Comparison of ENCODE assay signal across 8 cellular contexts in the genomic region with DNA sequence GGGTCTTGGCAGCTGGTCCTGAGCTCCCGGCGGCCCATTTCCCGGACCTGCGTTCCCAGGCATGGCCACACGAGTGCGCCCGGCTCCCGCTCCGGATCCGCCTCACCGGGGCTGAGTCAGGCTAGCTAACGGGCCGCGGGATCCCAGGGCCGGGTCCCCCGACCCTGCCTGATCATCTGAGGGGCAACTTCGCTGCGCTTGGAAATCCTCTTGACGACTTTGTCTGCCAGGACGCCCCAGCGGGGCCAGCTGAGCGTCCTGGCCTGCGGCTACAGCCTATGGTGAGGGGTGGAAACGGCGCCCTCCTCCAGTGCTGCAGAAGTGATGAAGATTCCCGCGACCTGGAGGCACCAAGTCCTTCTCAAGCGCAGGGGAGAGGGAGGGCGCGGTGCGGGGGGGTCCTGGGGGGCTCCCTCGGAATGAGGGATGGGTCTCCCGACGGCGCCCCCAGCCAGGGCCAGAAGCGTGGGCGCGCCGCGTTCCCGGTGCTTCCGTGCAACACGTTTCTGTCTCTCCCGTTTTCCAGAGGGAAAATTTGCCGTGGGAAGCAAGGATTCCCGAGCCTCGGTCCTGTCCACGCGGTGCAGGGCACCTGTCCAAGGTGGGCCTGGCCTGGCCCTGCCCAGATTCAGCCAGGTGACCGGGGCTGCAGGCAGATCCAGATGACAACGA.
A peak's percentile ranks its signal among the peaks of the same experiment; 100 is the strongest.
DNase-seq lines count a peak whose midpoint lies in the region; ATAC-seq, FAIRE-seq and TF ChIP-seq lines count a peak whose summit lies in the region.

No MANE protein-coding gene starts in this region.

- DNase-seq in BE2C (peak; percentile 77), GM19238 (ENCODE audit: insufficient read length, low spot score) (peak; percentile 55), SJSA1 (ENCODE audit: low read depth in 1 of 2, low spot score in 2 of 2) (peak in 1 of 2 experiments; percentile 74), left ventricle myocardium inferior (peak; percentile 53), putamen (ENCODE audit: low spot score) (peak; percentile 39), urothelium cell line (ENCODE audit: low spot score) (peak; percentile 81)

- H3K27me3 Mint-ChIP-seq in activated naive CD8-positive, alpha-beta T cell = peaks cover 11% of the 10 kb centered on the region

- H3K4me3 ChIP-seq in BE2C (ENCODE audit: low read depth, low read length) (peak overlapping the region; percentile 28), SJSA1 (no peak overlapping the region), left ventricle myocardium inferior (peak overlapping the region; percentile 63)

- H3K36me3 ChIP-seq in BE2C (no peaks in the 10 kb centered on the region), SJSA1 (peaks cover 8% of the 10 kb centered on the region; the same call in 1 of the 2 replicates), left ventricle myocardium inferior (no peaks in the 10 kb centered on the region)

- peak; percentile 76 for ATAC-seq in HG03342 (IDR thresholded peaks at IDR 0.05; ENCODE audit: unreplicated experiment)

- intact Hi-C loops in left ventricle myocardium inferior (cut with micrococcal nuclease) = no loop called here

- FAIRE-seq in urothelium cell line (lab: Jason Lieb, UNC) = no peak

- H3K27ac ChIP-seq in SJSA1 (peak overlapping the region; percentile 99), left ventricle myocardium inferior (replicated peaks) (no peak overlapping the region)

- H3K4me1 ChIP-seq in BE2C (peaks cover 5% of the 10 kb centered on the region), SJSA1 (replicated peaks) (peaks cover 42% of the 10 kb centered on the region), left ventricle myocardium inferior (peaks cover 16% of the 10 kb centered on the region)

- TF ChIP-seq CTCF in BE2C (IDR thresholded peaks at IDR 0.05; ENCODE audit: low read depth, low read length) = peak; percentile 67
- peak; percentile 79 for TF ChIP-seq CTCF in left ventricle myocardium inferior (IDR thresholded peaks at IDR 0.05; ENCODE audit: borderline replicate concordance)

- H3K36me3 Mint-ChIP-seq in activated naive CD8-positive, alpha-beta T cell = no peaks in the 10 kb centered on the region

- H3K27me3 ChIP-seq in BE2C (no peaks in the 10 kb centered on the region), SJSA1 (replicated peaks) (no peaks in the 10 kb centered on the region), left ventricle myocardium inferior (ENCODE audit: low read depth) (peaks cover 59% of the 10 kb centered on the region)

- H3K9me3 ChIP-seq in BE2C (no peaks in the 10 kb centered on the region), SJSA1 (replicated peaks) (peaks cover 27% of the 10 kb centered on the region), left ventricle myocardium inferior (replicated peaks) (no peaks in the 10 kb centered on the region)

- peak overlapping the region; percentile 82 for H3K4me3 Mint-ChIP-seq in activated naive CD8-positive, alpha-beta T cell

- peaks cover 8% of the 10 kb centered on the region for H3K4me1 Mint-ChIP-seq in activated naive CD8-positive, alpha-beta T cell (ENCODE audit: low read depth)

- no peaks in the 10 kb centered on the region for H3K9me3 Mint-ChIP-seq in activated naive CD8-positive, alpha-beta T cell (ENCODE audit: low read depth)

- H3K27ac Mint-ChIP-seq in activated naive CD8-positive, alpha-beta T cell = no peak overlapping the region
